In the genomic region with DNA sequence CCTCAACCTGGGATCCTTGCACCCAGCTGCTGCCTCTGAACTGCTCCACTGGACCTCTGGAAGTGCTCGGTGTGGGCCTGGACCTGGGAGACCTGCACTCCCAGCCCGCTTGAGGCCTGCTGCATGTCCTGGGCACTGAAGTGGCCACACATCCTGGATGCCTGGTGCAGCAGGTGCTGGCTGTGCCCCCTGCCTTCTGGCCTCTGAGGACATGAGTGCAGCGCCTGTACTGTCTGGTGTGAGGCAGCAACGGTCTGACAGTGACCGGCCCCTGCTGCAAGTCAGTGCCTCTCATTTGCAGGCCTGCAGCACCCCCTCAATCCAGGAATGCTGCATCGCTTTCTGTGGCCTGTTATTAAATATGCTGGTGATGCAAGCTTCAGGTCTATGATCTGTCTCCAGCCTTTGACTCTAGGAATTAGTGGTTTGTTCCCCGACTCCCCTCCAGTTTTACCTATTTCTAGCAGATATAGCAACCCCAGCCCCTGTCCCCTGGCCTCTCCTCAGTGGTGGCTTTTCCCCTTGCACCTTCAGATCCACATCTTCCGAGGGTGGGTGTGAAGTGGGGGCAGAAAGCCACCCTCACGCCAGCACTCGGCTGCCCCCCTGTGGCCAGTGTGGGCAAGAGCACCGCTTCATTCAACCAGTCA, we compare ENCODE assay signal across 8 cellular contexts. TPM values are rescaled to one million over a fixed set of nuclear protein-coding genes. Genes with fewer than 3 reads are reported as not detected.
DNase-seq lines count a peak whose midpoint lies in the region; ATAC-seq and TF ChIP-seq lines count a peak whose summit lies in the region.

No MANE protein-coding gene starts in this region.

- H3K4me3 ChIP-seq in AG09309 (ENCODE audit: control insufficient read depth, low read depth, low read length): no peak overlapping the region

- CTCF ChIA-PET in activated CD8-positive, alpha-beta T cell treated with anti-CD3 and anti-CD28 coated beads, Interleukin-2, amount 10 ng/mL, durations not matched to agents 7 days and 5 days (lab: Charles Lee): interaction anchor here (0.8 to 15.1 kb wide), 15 partner anchors 8 to 177 kb away, joined by 3 to 486 read pairs (median 5); a partner anchor contains a TSS

- peak; percentile 98 for TF ChIP-seq CTCF in AG09309 (IDR thresholded peaks at IDR 0.05; ENCODE audit: control insufficient read depth, insufficient read depth, low read depth, low read length, missing control alignments)

- H3K36me3 Mint-ChIP-seq in activated CD8-positive, alpha-beta T cell treated with anti-CD3 and anti-CD28 coated beads, Interleukin-2, amount 10 ng/mL, durations not matched to agents 7 days and 5 days (ENCODE audit: low read depth): peaks cover 1% of the 10 kb centered on the region

- DNase-seq in AG09309 (ENCODE audit: low read depth) (no peak), GM19240 (ENCODE audit: insufficient read length, low spot score) (peak; percentile 94), NCI-H460 (ENCODE audit: extremely low read depth, low read depth) (peak; percentile 55), midbrain (lab: John Stamatoyannopoulos, UW) (peak; percentile 39)
- peak; percentile 78 for DNase-seq in activated CD8-positive, alpha-beta T cell treated with anti-CD3 and anti-CD28 coated beads, Interleukin-2, amount 10 ng/mL, durations not matched to agents 7 days and 5 days
- peak; percentile 68 for DNase-seq in effector CD8-positive, alpha-beta T cell (lab: John Stamatoyannopoulos, UW)
- DNase-seq in stimulated activated CD8-positive, alpha-beta memory T cell treated with anti-CD3 and anti-CD28 coated beads, Interleukin-7, amount 100 ng/mL, for 24 hours (ENCODE audit: low read depth): peak; percentile 33

- H3K27me3 Mint-ChIP-seq in activated CD8-positive, alpha-beta T cell treated with anti-CD3 and anti-CD28 coated beads, Interleukin-2, amount 10 ng/mL, durations not matched to agents 7 days and 5 days (ENCODE audit: low read depth): peaks cover 8% of the 10 kb centered on the region

- H3K9me3 Mint-ChIP-seq in activated CD8-positive, alpha-beta T cell treated with anti-CD3 and anti-CD28 coated beads, Interleukin-2, amount 10 ng/mL, durations not matched to agents 7 days and 5 days (ENCODE audit: insufficient read depth): no peaks in the 10 kb centered on the region

- no peak overlapping the region for H3K27ac Mint-ChIP-seq in activated CD8-positive, alpha-beta T cell treated with anti-CD3 and anti-CD28 coated beads, Interleukin-2, amount 10 ng/mL, durations not matched to agents 7 days and 5 days

- H3K4me1 Mint-ChIP-seq in activated CD8-positive, alpha-beta T cell treated with anti-CD3 and anti-CD28 coated beads, Interleukin-2, amount 10 ng/mL, durations not matched to agents 7 days and 5 days (ENCODE audit: low read depth): peaks cover 18% of the 10 kb centered on the region

- peak; percentile 83 for ATAC-seq in activated CD8-positive, alpha-beta T cell treated with anti-CD3 and anti-CD28 coated beads, Interleukin-2, amount 10 ng/mL, durations not matched to agents 7 days and 5 days
- ATAC-seq in HG03039 (IDR thresholded peaks at IDR 0.05; ENCODE audit: unreplicated experiment): no peak

- no peak overlapping the region for H3K4me3 Mint-ChIP-seq in activated CD8-positive, alpha-beta T cell treated with anti-CD3 and anti-CD28 coated beads, Interleukin-2, amount 10 ng/mL, durations not matched to agents 7 days and 5 days

- POLR2A ChIA-PET in activated CD8-positive, alpha-beta T cell treated with anti-CD3 and anti-CD28 coated beads, Interleukin-2, amount 10 ng/mL, durations not matched to agents 7 days and 5 days (lab: Charles Lee): interaction anchor here (3.2 kb wide), 1 partner anchor 58 kb away, joined by 9 read pairs; no protein-coding TSS in a partner anchor

RNA-seq across cellular contexts. Expression of a gene that starts 3.6 kb away (rescaled TPM):
- total RNA-seq in NCI-H460 (2014; rRNA removed; shearing (Covaris generic)): 0.12 TPM in 1 of 2 replicates, not detected in the other
- polyA plus RNA-seq in NCI-H460 (2014; cell fraction: nucleus; rRNA removed): not detected in 2 replicates
- total RNA-seq in activated CD8-positive, alpha-beta T cell treated with anti-CD3 and anti-CD28 coated beads, Interleukin-2, amount 10 ng/mL, durations not matched to agents 7 days and 5 days: not detected

RNA-seq across cellular contexts. Expression of a gene that starts 13.3 kb away (rescaled TPM):
- total RNA-seq in NCI-H460 (2014; rRNA removed; shearing (Covaris generic)): 92.1 and 96.9 TPM in 2 replicates
- polyA plus RNA-seq in NCI-H460 (2014; cell fraction: nucleus; rRNA removed): 70.6 and 87.2 TPM in 2 replicates
- total RNA-seq in activated CD8-positive, alpha-beta T cell treated with anti-CD3 and anti-CD28 coated beads, Interleukin-2, amount 10 ng/mL, durations not matched to agents 7 days and 5 days: 10 to 100 TPM; 28.8 to 31.1 TPM

RNA-seq across cellular contexts. Expression of a gene that starts 31.9 kb away (rescaled TPM):
- 92.3 and 94.6 TPM in 2 replicates for total RNA-seq in NCI-H460 (2014; rRNA removed; shearing (Covaris generic))
- 52.6 and 61.4 TPM in 2 replicates for polyA plus RNA-seq in NCI-H460 (2014; cell fraction: nucleus; rRNA removed)
- total RNA-seq in activated CD8-positive, alpha-beta T cell treated with anti-CD3 and anti-CD28 coated beads, Interleukin-2, amount 10 ng/mL, durations not matched to agents 7 days and 5 days: 1 to 10 TPM; 4.3 to 5.6 TPM

Comparison
In these comparisons a context has a peak if more than half of its experiments do, and no peak if none do; other contexts are left out.
1. RNA of a gene that starts 31.9 kb away (total RNA-seq): 92.3 to 94.6 TPM in NCI-H460; 4.3 to 5.6 TPM in activated CD8-positive, alpha-beta T cell treated with anti-CD3 and anti-CD28 coated beads, Interleukin-2, amount 10 ng/mL, durations not matched to agents 7 days and 5 days; every median in the first group is over 10 times any median in the second.